13 cellular contexts compared by ENCODE assay signal in the genomic region with DNA sequence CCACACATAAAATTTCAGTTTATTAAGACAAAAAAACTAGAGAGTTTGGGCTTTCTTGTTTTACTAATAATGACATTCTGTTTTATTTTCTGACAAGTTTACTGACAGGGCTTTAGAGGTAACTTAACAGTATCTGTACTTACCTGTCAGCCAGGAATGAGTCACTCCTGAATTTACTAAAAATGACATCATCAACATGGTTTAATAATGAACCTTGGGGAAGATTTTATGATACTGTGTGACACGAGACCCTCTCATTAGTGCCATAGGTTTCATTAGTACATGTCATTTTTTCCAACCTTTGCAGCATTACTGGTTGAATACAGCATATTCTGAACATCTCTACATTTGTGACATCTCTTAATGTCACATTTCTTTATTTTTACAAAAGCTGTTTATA.
DNase-seq lines count a peak whose midpoint lies in the region; ATAC-seq and TF ChIP-seq lines count a peak whose summit lies in the region.
"Had no signal": no experiment of that assay in that cellular context is flagged by ENCODE, and none has a peak within 500 bp of the region (broad histone marks: within the 10 kb centered on the region; RNA-seq: fewer than 3 reads in every experiment).

No MANE protein-coding gene starts in this region.

- H2AFZ ChIP-seq in HCT116 (ENCODE audit: low read depth, low read length, poor library complexity, severe bottlenecking): peak overlapping the region; percentile 41

- intact Hi-C loops in HCT116 (cut with micrococcal nuclease): no loop called here
- intact Hi-C loops in ovary (cut with DNase I): no loop called here

- no peaks in the 10 kb centered on the region for H3K79me2 ChIP-seq in HCT116 (ENCODE audit: insufficient read depth, low read length)

- TF ChIP-seq POLR2A in HCT116 (IDR thresholded peaks at IDR 0.05; ENCODE audit: borderline replicate concordance, extremely low read depth, insufficient read depth, insufficient read length): no peak
- no peak for TF ChIP-seq POLR2A in ovary (IDR thresholded peaks at IDR 0.05)
- no peak for TF ChIP-seq POLR2A in gastroesophageal sphincter (IDR thresholded peaks at IDR 0.05)

- CTCF ChIA-PET in HCT116 (lab: Charles Lee): no interaction called here

- DNase-seq in HCT116 (ENCODE audit: low read depth, low spot score): no peak
- DNase-seq in kidney glomerular epithelial cell (lab: John Stamatoyannopoulos, UW): peak; percentile 12
- no peak for DNase-seq in SHP77 (lab: John Stamatoyannopoulos, UW)
- no peak for DNase-seq in ovary
- no peak for DNase-seq in GM19240 (ENCODE audit: insufficient read length, low spot score)
- DNase-seq: effector memory CD4-positive, alpha-beta T cell; NCI-H2029 treated with DMSO at 0.1 percent for 48 hours had no signal

- no peaks in the 10 kb centered on the region for H4K20me1 ChIP-seq in HCT116 (ENCODE audit: insufficient read depth)

- RAD21 ChIA-PET in HCT116 (lab: Charles Lee; ENCODE audit: low non-redundant PET in 1 of 2, low total read pairs in 2 of 2, uncharacterized antibody in 2 of 2, unreplicated experiment in 2 of 2): interaction anchor here in 1 of 2 experiments (0.6 kb wide), 1 partner anchor 335 kb away, joined by 3 read pairs; no protein-coding TSS in a partner anchor

- peak; percentile 73 for ATAC-seq in GM18870 (IDR thresholded peaks at IDR 0.05; ENCODE audit: unreplicated experiment)
- no peak for ATAC-seq in HCT116
- peak; percentile 58 for ATAC-seq in HG03457 (IDR thresholded peaks at IDR 0.05; ENCODE audit: unreplicated experiment)
- no peak for ATAC-seq in gastroesophageal sphincter
- ATAC-seq: activated T-helper 17 cell treated with anti-CD3 and anti-CD28 coated beads, Interleukin-2, amount 50 U/mL, for 72 hours had no signal

- no peak overlapping the region for H3K4me3 ChIP-seq in HCT116 (replicated peaks in 1 of 2; ENCODE audit: low read depth in 1 of 2, low read length in 2 of 2)
- no peak overlapping the region for H3K4me3 ChIP-seq in ovary
- no peak overlapping the region for H3K4me3 ChIP-seq in gastroesophageal sphincter
- H3K4me3 ChIP-seq: skin epidermis, thoracic aorta had no signal

- TF ChIP-seq RAD21 in HCT116 (IDR thresholded peaks at IDR 0.05; ENCODE audit: low read depth): no peak

- BruUV-seq in HCT116 (replicated peaks; lab: Mats Ljungman, UMichigan): no TSS peak

- H3K9me2 ChIP-seq in HCT116 (ENCODE audit: insufficient read depth): no peaks in the 10 kb centered on the region

- TF ChIP-seq EP300 in ovary (IDR thresholded peaks at IDR 0.05) (no peak), gastroesophageal sphincter (IDR thresholded peaks at IDR 0.05) (no peak)

- H3K9ac ChIP-seq in HCT116 (ENCODE audit: low read length): no peak overlapping the region

- H3K4me2 ChIP-seq in HCT116 (ENCODE audit: low read length): no peak overlapping the region

- H3K36me3 ChIP-seq in HCT116 (ENCODE audit: control insufficient read depth in 1 of 2, insufficient read depth in 2 of 2, low read length in 2 of 2): no peaks in the 10 kb centered on the region
- no peaks in the 10 kb centered on the region for H3K36me3 ChIP-seq in ovary
- H3K36me3 ChIP-seq in gastroesophageal sphincter: no peaks in the 10 kb centered on the region
- H3K36me3 ChIP-seq: thoracic aorta had no signal

- peaks cover 0 to 13% of the 10 kb centered on the region in 2 experiments; a peak in 2 of 4 replicates for H3K4me1 ChIP-seq in HCT116 (ENCODE audit: control insufficient read depth in 1 of 2, insufficient read depth in 2 of 2, low read length in 2 of 2)
- no peaks in the 10 kb centered on the region for H3K4me1 ChIP-seq in ovary (ENCODE audit: insufficient read depth)
- H3K4me1 ChIP-seq in gastroesophageal sphincter: no peaks in the 10 kb centered on the region

- H3K9me3 ChIP-seq in HCT116 (ENCODE audit: control insufficient read depth in 1 of 2, insufficient read depth in 1 of 2, low read depth in 1 of 2, low read length in 2 of 2): no peaks in the 10 kb centered on the region
- H3K9me3 ChIP-seq in ovary: no peaks in the 10 kb centered on the region
- no peaks in the 10 kb centered on the region for H3K9me3 ChIP-seq in gastroesophageal sphincter
- H3K9me3 ChIP-seq: thoracic aorta had no signal

- TF ChIP-seq CTCF in HCT116 (IDR thresholded peaks at IDR 0.05 in 2 of 3, conservative IDR thresholded peaks at IDR 0.05 in 1 of 3; ENCODE audit: borderline replicate concordance in 1 of 3, insufficient read depth in 1 of 3, low read depth in 2 of 3, low read length in 2 of 3) (no peak), ovary (IDR thresholded peaks at IDR 0.05) (no peak), gastroesophageal sphincter (IDR thresholded peaks at IDR 0.05) (no peak)

- H3K27me3 ChIP-seq in HCT116 (ENCODE audit: insufficient read depth, low read length): no peaks in the 10 kb centered on the region
- no peaks in the 10 kb centered on the region for H3K27me3 ChIP-seq in ovary
- no peaks in the 10 kb centered on the region for H3K27me3 ChIP-seq in gastroesophageal sphincter

- 90 to 93% (median 92%) methylated on average over 1 of the region's 1 CpG for WGBS in ovary, 3 donors
- 83 to 93% methylated on average over 1 of the region's 1 CpG for WGBS in gastroesophageal sphincter (ENCODE audit: low coverage in 1 of 2), 2 donors

- POLR2A ChIA-PET in HCT116 (lab: Charles Lee): no interaction called here

- H3K27ac ChIP-seq in HCT116 (ENCODE audit: low read depth, low read length): no peak overlapping the region
- no peak overlapping the region for H3K27ac ChIP-seq in ovary
- H3K27ac ChIP-seq in gastroesophageal sphincter: no peak overlapping the region
- H3K27ac ChIP-seq: skin epidermis, thoracic aorta had no signal

TF ChIP-seq in HCT116, 20 proteins besides CTCF, POLR2A, EP300 and RAD21:
- TF ChIP-seq JUND (IDR thresholded peaks at IDR 0.05) (peak; percentile 67), FOSL1 (IDR thresholded peaks at IDR 0.05; ENCODE audit: low read depth) (peak; percentile 71), SP1 (IDR thresholded peaks at IDR 0.05; ENCODE audit: low read depth) (peak; percentile 23; the same call in 1 of the 2 replicates), CEBPB (IDR thresholded peaks at IDR 0.05; ENCODE audit: low read depth) (0 out of 2 replicates have a peak, but pooled peaks have one; percentile 13), ELF1 (IDR thresholded peaks at IDR 0.05; ENCODE audit: borderline replicate concordance, low read depth) (no peak), SRF (IDR thresholded peaks at IDR 0.05; ENCODE audit: low read depth) (no peak)
- TF ChIP-seq, protein P1, sequence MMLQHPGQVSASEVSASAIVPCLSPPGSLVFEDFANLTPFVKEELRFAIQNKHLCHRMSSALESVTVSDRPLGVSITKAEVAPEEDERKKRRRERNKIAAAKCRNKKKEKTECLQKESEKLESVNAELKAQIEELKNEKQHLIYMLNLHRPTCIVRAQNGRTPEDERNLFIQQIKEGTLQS (IDR thresholded peaks at IDR 0.05): peak; percentile 42

Comparison
In these comparisons a context has a peak if more than half of its experiments do, and no peak if none do; other contexts are left out.
1. ATAC-seq: peak in GM18870 (single experiment) and HG03457 (single experiment); none in HCT116 (single experiment) and gastroesophageal sphincter (single experiment).